20 cellular contexts compared by ENCODE assay signal in genomic region chr16:759110-759910, GRCh38. TPM values are rescaled to one million over a fixed set of nuclear protein-coding genes. Genes with fewer than 3 reads are reported as not detected.
DNase-seq lines count a peak whose midpoint lies in the region; ATAC-seq and TF ChIP-seq lines count a peak whose summit lies in the region.
"Had no signal": no experiment of that assay in that cellular context is flagged by ENCODE, and none has a peak within 500 bp of the region (broad histone marks: within the 10 kb centered on the region; RNA-seq: fewer than 3 reads in every experiment).

No MANE protein-coding gene starts in this region.

- H3K27me3 Mint-ChIP-seq in activated naive CD4-positive, alpha-beta T cell treated with anti-CD3 and anti-CD28 coated beads, Interleukin-2, amount 50 U/mL, for 24 hours = no peaks in the 10 kb centered on the region
- H3K27me3 Mint-ChIP-seq: T-helper 17 cell had no signal

- no peaks in the 10 kb centered on the region for H3K4me1 Mint-ChIP-seq in activated naive CD4-positive, alpha-beta T cell treated with anti-CD3 and anti-CD28 coated beads, Interleukin-2, amount 50 U/mL, for 24 hours
- H3K4me1 Mint-ChIP-seq: activated T-helper 17 cell treated with anti-CD3 and anti-CD28 coated beads, Interleukin-2, amount 50 U/mL, for 72 hours; central memory CD8-positive, alpha-beta T cell had no signal

- TF ChIP-seq EP300 in upper lobe of left lung (IDR thresholded peaks at IDR 0.05) = peak in 1 of 4 donors; percentile 15

- no peak overlapping the region for H3K4me3 Mint-ChIP-seq in activated naive CD4-positive, alpha-beta T cell treated with anti-CD3 and anti-CD28 coated beads, Interleukin-2, amount 50 U/mL, for 24 hours
- H3K4me3 Mint-ChIP-seq: activated T-helper 17 cell treated with anti-CD3 and anti-CD28 coated beads, Interleukin-2, amount 50 U/mL, for 72 hours; central memory CD8-positive, alpha-beta T cell; T-helper 17 cell had no signal

- H3K27ac Mint-ChIP-seq in activated naive CD4-positive, alpha-beta T cell treated with anti-CD3 and anti-CD28 coated beads, Interleukin-2, amount 50 U/mL, for 24 hours = peak overlapping the region; percentile 17
- H3K27ac Mint-ChIP-seq in activated naive CD4-positive, alpha-beta T cell treated with anti-CD3 and anti-CD28 coated beads, Interleukin-2, amount 50 U/mL, for 72 hours = no peak overlapping the region
- H3K27ac Mint-ChIP-seq: activated T-helper 17 cell treated with anti-CD3 and anti-CD28 coated beads, Interleukin-2, amount 50 U/mL, for 72 hours; T-helper 17 cell had no signal

- DNase-seq in activated naive CD4-positive, alpha-beta T cell treated with anti-CD3 and anti-CD28 coated beads, Interleukin-2, amount 50 U/mL, for 72 hours (ENCODE audit: low spot score in 2 of 2) = no peak
- DNase-seq in islet precursor cell (peak; percentile 65), upper lobe of left lung (peak in 1 of 2 donors; percentile 92), NCI-H1694 (lab: John Stamatoyannopoulos, UW) (no peak)
- DNase-seq: activated CD4-positive, CD25-positive, alpha-beta regulatory T cell; effector memory CD4-positive, alpha-beta T cell; H7; NCI-H1436 treated with DMSO at 0.1 percent for 48 hours; NCI-H446 treated with DMSO at 0.1 percent for 48 hours; posterior cingulate gyrus; SHP77 treated with DMSO at 0.1 percent for 48 hours; T-helper 17 cell had no signal

- no peaks in the 10 kb centered on the region for H3K36me3 Mint-ChIP-seq in activated naive CD4-positive, alpha-beta T cell treated with anti-CD3 and anti-CD28 coated beads, Interleukin-2, amount 50 U/mL, for 24 hours
- peaks cover 0 to 6% of the 10 kb centered on the region in 2 donors for H3K36me3 Mint-ChIP-seq in activated naive CD4-positive, alpha-beta T cell treated with anti-CD3 and anti-CD28 coated beads, Interleukin-2, amount 50 U/mL, for 72 hours

- peaks cover 0 to 19% (median 11%) of the 10 kb centered on the region in 4 donors for H3K4me1 ChIP-seq in upper lobe of left lung

- no peaks in the 10 kb centered on the region for H3K9me3 ChIP-seq in upper lobe of left lung

- H3K9me3 Mint-ChIP-seq in activated naive CD4-positive, alpha-beta T cell treated with anti-CD3 and anti-CD28 coated beads, Interleukin-2, amount 50 U/mL, for 24 hours = no peaks in the 10 kb centered on the region
- H3K9me3 Mint-ChIP-seq in activated naive CD4-positive, alpha-beta T cell treated with anti-CD3 and anti-CD28 coated beads, Interleukin-2, amount 50 U/mL, for 72 hours = no peaks in the 10 kb centered on the region
- H3K9me3 Mint-ChIP-seq: activated T-helper 17 cell treated with anti-CD3 and anti-CD28 coated beads, Interleukin-2, amount 50 U/mL, for 72 hours; central memory CD8-positive, alpha-beta T cell had no signal

- peak overlapping the region in 1 of 4 donors; percentile 7 for H3K4me3 ChIP-seq in upper lobe of left lung
- H3K4me3 ChIP-seq: BLaER1 treated with 17β-estradiol and CSF1 and Interleukin-3, amounts not matched to agents 10 nM and 100 nM; skin epidermis had no signal

- peak in 1 of 6 experiments; percentile 7 for TF ChIP-seq CTCF in upper lobe of left lung (IDR thresholded peaks at IDR 0.05)

- peak in 1 of 4 donors; percentile 30 for TF ChIP-seq POLR2A in upper lobe of left lung (IDR thresholded peaks at IDR 0.05)

- H3K36me3 ChIP-seq in upper lobe of left lung = no peaks in the 10 kb centered on the region
- H3K36me3 ChIP-seq: BLaER1 treated with 17β-estradiol and CSF1 and Interleukin-3, amounts not matched to agents 10 nM and 100 nM had no signal

- WGBS in upper lobe of left lung, 2 donors = 65 to 71% methylated on average over 11 to 34 of the region's 34 CpGs

- peak overlapping the region; percentile 76 to 79 (median 77) for H3K27ac ChIP-seq in upper lobe of left lung
- H3K27ac ChIP-seq: BLaER1 treated with 17β-estradiol and CSF1 and Interleukin-3, amounts not matched to agents 10 nM and 100 nM had no signal

- no peaks in the 10 kb centered on the region for H3K27me3 ChIP-seq in upper lobe of left lung
- H3K27me3 ChIP-seq: BLaER1 treated with 17β-estradiol and CSF1 and Interleukin-3, amounts not matched to agents 10 nM and 100 nM had no signal

- no peak for ATAC-seq in activated naive CD4-positive, alpha-beta T cell treated with anti-CD3 and anti-CD28 coated beads, Interleukin-2, amount 50 U/mL, for 72 hours
- peak; percentile 43 to 89 for ATAC-seq in upper lobe of left lung (ENCODE audit: low FRiP score in 2 of 2)
- ATAC-seq in HG03097 (IDR thresholded peaks at IDR 0.05; ENCODE audit: low FRiP score, unreplicated experiment) = no peak
- ATAC-seq: activated T-helper 17 cell treated with anti-CD3 and anti-CD28 coated beads, Interleukin-2, amount 50 U/mL, for 72 hours; T-helper 17 cell had no signal

RNA-seq across cellular contexts. Expression of gene MSLN, which starts 1.2 kb away (rescaled TPM):
- total RNA-seq in activated naive CD4-positive, alpha-beta T cell treated with anti-CD3 and anti-CD28 coated beads, Interleukin-2, amount 50 U/mL, for 72 hours = not detected
- 100 to 1,000 TPM in 4 of 6 donors, 10 to 100 TPM in 2; 47.8 to 275 (median 121) TPM for total RNA-seq in upper lobe of left lung
- total RNA-seq: activated CD8-positive, alpha-beta memory T cell treated with anti-CD3 and anti-CD28 coated beads for 36 hours; activated T-helper 17 cell treated with anti-CD3 and anti-CD28 coated beads, Interleukin-2, amount 50 U/mL, for 72 hours; H7; HT1080; T-helper 17 cell had no signal

RNA-seq across cellular contexts. Expression of gene CIAO3, which starts 18.5 kb away (rescaled TPM):
- total RNA-seq in activated naive CD4-positive, alpha-beta T cell treated with anti-CD3 and anti-CD28 coated beads, Interleukin-2, amount 50 U/mL, for 72 hours = 100 to 1,000 TPM in 1 of 2 donors, 10 to 100 TPM in 1; 41.7 to 122 TPM
- 10 to 100 TPM; 27.8 to 96.4 (median 33.1) TPM for total RNA-seq in upper lobe of left lung

RNA-seq across cellular contexts. Expression of gene RPUSD1, which starts 28.9 kb away (rescaled TPM):
- 10 to 100 TPM; 11.2 to 27.1 TPM for total RNA-seq in activated naive CD4-positive, alpha-beta T cell treated with anti-CD3 and anti-CD28 coated beads, Interleukin-2, amount 50 U/mL, for 72 hours
- 10 to 100 TPM; 14.5 to 43.0 (median 20.8) TPM for total RNA-seq in upper lobe of left lung

RNA-seq across cellular contexts. Expression of gene CHTF18, which starts 29.1 kb away (rescaled TPM):
- 100 to 1,000 TPM in 1 of 2 donors, 10 to 100 TPM in 1; 98.7 to 116 TPM for total RNA-seq in activated naive CD4-positive, alpha-beta T cell treated with anti-CD3 and anti-CD28 coated beads, Interleukin-2, amount 50 U/mL, for 72 hours
- total RNA-seq in upper lobe of left lung = 10 to 100 TPM in 4 of 6 donors, 1 to 10 TPM in 2; 4.1 to 39.8 (median 17.9) TPM

RNA-seq across cellular contexts. Expression of gene HAGHL, which starts 32.4 kb away (rescaled TPM):
- 10 to 100 TPM; 22.2 to 24.5 TPM for total RNA-seq in activated naive CD4-positive, alpha-beta T cell treated with anti-CD3 and anti-CD28 coated beads, Interleukin-2, amount 50 U/mL, for 72 hours
- total RNA-seq in upper lobe of left lung = 10 to 100 TPM in 5 of 6 donors, 1 to 10 TPM in 1; 4.0 to 43.0 (median 13.5) TPM

Comparison
In these comparisons a context has a peak if more than half of its experiments do, and no peak if none do; other contexts are left out.
1. ATAC-seq: peak in upper lobe of left lung (2 of 2); none in activated naive CD4-positive, alpha-beta T cell treated with anti-CD3 and anti-CD28 coated beads, Interleukin-2, amount 50 U/mL, for 72 hours (0 of 2) and HG03097 (single experiment).
2. RNA of gene MSLN, which starts 1.2 kb away (total RNA-seq): 47.8 to 275 TPM in upper lobe of left lung; not detected in activated naive CD4-positive, alpha-beta T cell treated with anti-CD3 and anti-CD28 coated beads, Interleukin-2, amount 50 U/mL, for 72 hours; every median in the first group is over 10 times any median in the second.